In the genomic region with DNA sequence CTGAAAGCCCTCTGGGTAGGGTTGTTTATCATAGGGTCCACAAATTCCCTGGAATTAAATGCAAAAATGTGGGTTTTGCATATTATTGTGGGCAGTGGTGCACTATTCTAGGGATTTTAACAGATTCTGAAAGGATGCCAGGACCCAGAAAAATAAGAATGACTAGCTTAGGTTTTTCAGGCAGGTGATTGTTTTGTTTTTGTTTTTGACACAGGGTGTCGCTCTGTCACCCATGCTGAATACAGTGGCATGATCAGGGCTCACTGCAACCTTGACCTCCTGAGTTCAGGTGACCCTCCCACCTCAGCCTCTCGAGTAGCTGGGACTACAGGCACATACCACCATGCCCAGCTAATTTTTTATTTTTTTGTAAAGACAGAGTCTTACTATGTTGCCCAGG, we compare ENCODE assay signal across 12 cellular contexts. TPM values are rescaled to one million over a fixed set of nuclear protein-coding genes. Genes with fewer than 3 reads are reported as not detected.
DNase-seq lines count a peak whose midpoint lies in the region; ATAC-seq, FAIRE-seq and TF ChIP-seq lines count a peak whose summit lies in the region.
"Had no signal": no experiment of that assay in that cellular context is flagged by ENCODE, and none has a peak within 500 bp of the region (broad histone marks: within the 10 kb centered on the region; RNA-seq: fewer than 3 reads in every experiment).

No MANE protein-coding gene starts in this region.

- no TSS peak for BruUV-seq in HCT116 (replicated peaks; lab: Mats Ljungman, UMichigan)

- H3K4me3 ChIP-seq in HCT116 (replicated peaks in 1 of 2; ENCODE audit: low read depth in 1 of 2, low read length in 2 of 2) (0 out of 4 replicates have a peak overlapping the region, but pooled peaks of 1 of the 2 experiments have one; percentile 32), astrocyte (ENCODE audit: insufficient read depth, low read depth, low read length) (no peak overlapping the region), left lung (no peak overlapping the region), stomach (no peak overlapping the region), BE2C (ENCODE audit: low read depth, low read length) (no peak overlapping the region)

- H3K27me3 ChIP-seq in HCT116 (ENCODE audit: insufficient read depth, low read length) = no peaks in the 10 kb centered on the region
- H3K27me3 ChIP-seq in astrocyte (ENCODE audit: insufficient read depth, low read length) = no peaks in the 10 kb centered on the region
- H3K27me3 ChIP-seq in left lung = no peaks in the 10 kb centered on the region
- H3K27me3 ChIP-seq in stomach = no peaks in the 10 kb centered on the region
- no peaks in the 10 kb centered on the region for H3K27me3 ChIP-seq in BE2C

- DNase-seq in HCT116 (ENCODE audit: low read depth, low spot score) = no peak
- no peak for DNase-seq in astrocyte (ENCODE audit: low read depth)
- no peak for DNase-seq in left lung
- DNase-seq in stomach = no peak
- DNase-seq in activated gamma-delta T cell (lab: John Stamatoyannopoulos, UW) = no peak
- DNase-seq in BE2C = no peak
- no peak for DNase-seq in activated CD4-positive, alpha-beta T cell treated with anti-CD3 and anti-CD28 coated beads for 36 hours
- DNase-seq: NCI-H524 treated with DMSO at 0.1 percent for 48 hours; stimulated activated CD4-positive, alpha-beta T cell treated with anti-CD3 and anti-CD28 coated beads, Interleukin-1b, Interleukin-23, amount 100 ng/mL, for 48 hours had no signal

- no peaks in the 10 kb centered on the region for H3K9me2 ChIP-seq in HCT116 (ENCODE audit: insufficient read depth)

- H3K4me1 ChIP-seq in HCT116 (ENCODE audit: control insufficient read depth in 1 of 2, insufficient read depth in 2 of 2, low read length in 2 of 2) (peaks cover 16 to 23% of the 10 kb centered on the region in 2 experiments), astrocyte (ENCODE audit: insufficient read depth, low read length) (peaks cover 34% of the 10 kb centered on the region), left lung (peaks cover 0 to 11% of the 10 kb centered on the region in 2 donors), stomach (peaks cover 9 to 30% (median 11%) of the 10 kb centered on the region in 4 donors), BE2C (peaks cover 23% of the 10 kb centered on the region)

- intact Hi-C loops in HCT116 (cut with micrococcal nuclease) = no loop called here
- intact Hi-C loops in left lung (cut with DNase I) = no loop called here
- intact Hi-C loops in stomach (cut with DNase I; ENCODE audit: low total_unique reads) = no loop called here
- intact Hi-C loops in activated CD4-positive, alpha-beta T cell treated with anti-CD3 and anti-CD28 coated beads for 36 hours (cut with DNase I, micrococcal nuclease) = no loop called here

- H3K27ac Mint-ChIP-seq in astrocyte (ENCODE audit: unreplicated experiment) = peak overlapping the region; percentile 96
- H3K27ac Mint-ChIP-seq in activated CD4-positive, alpha-beta T cell treated with anti-CD3 and anti-CD28 coated beads for 36 hours = no peak overlapping the region

- TF ChIP-seq POLR2A in HCT116 (IDR thresholded peaks at IDR 0.05; ENCODE audit: borderline replicate concordance, extremely low read depth, insufficient read depth, insufficient read length) = no peak
- TF ChIP-seq POLR2A in stomach (IDR thresholded peaks at IDR 0.05) = no peak

- H3K4me3 Mint-ChIP-seq in astrocyte (ENCODE audit: unreplicated experiment) = peak overlapping the region; percentile 36
- H3K4me3 Mint-ChIP-seq in activated CD4-positive, alpha-beta T cell treated with anti-CD3 and anti-CD28 coated beads for 36 hours = no peak overlapping the region

- H3K9me3 ChIP-seq in HCT116 (ENCODE audit: control insufficient read depth in 1 of 2, insufficient read depth in 1 of 2, low read depth in 1 of 2, low read length in 2 of 2) = no peaks in the 10 kb centered on the region
- H3K9me3 ChIP-seq in astrocyte (ENCODE audit: insufficient read depth, low read depth, low read length) = no peaks in the 10 kb centered on the region
- H3K9me3 ChIP-seq in left lung = no peaks in the 10 kb centered on the region
- H3K9me3 ChIP-seq in stomach = no peaks in the 10 kb centered on the region
- H3K9me3 ChIP-seq in BE2C = no peaks in the 10 kb centered on the region

- peaks cover 8% of the 10 kb centered on the region for H3K36me3 Mint-ChIP-seq in astrocyte (ENCODE audit: low read depth, unreplicated experiment)
- H3K36me3 Mint-ChIP-seq in activated CD4-positive, alpha-beta T cell treated with anti-CD3 and anti-CD28 coated beads for 36 hours (ENCODE audit: low read depth) = peaks cover 40% of the 10 kb centered on the region

- H3K9ac ChIP-seq in HCT116 (ENCODE audit: low read length) = peak overlapping the region; percentile 48
- H3K9ac ChIP-seq in astrocyte (ENCODE audit: low read length) = peak overlapping the region; percentile 61

- no peaks in the 10 kb centered on the region for H3K36me3 ChIP-seq in HCT116 (ENCODE audit: control insufficient read depth in 1 of 2, insufficient read depth in 2 of 2, low read length in 2 of 2)
- no peaks in the 10 kb centered on the region for H3K36me3 ChIP-seq in astrocyte (ENCODE audit: insufficient read depth, low read length)
- peaks cover 0 to 4% of the 10 kb centered on the region in 2 donors for H3K36me3 ChIP-seq in left lung
- peaks cover 0 to 44% (median 18%) of the 10 kb centered on the region in 4 donors for H3K36me3 ChIP-seq in stomach
- peaks cover under 1% of the 10 kb centered on the region for H3K36me3 ChIP-seq in BE2C

- no peak for FAIRE-seq in astrocyte (lab: Jason Lieb, UNC)
- FAIRE-seq: GM12892 had no signal

- TF ChIP-seq EP300 in stomach (IDR thresholded peaks at IDR 0.05) = no peak

- H3K27ac ChIP-seq in HCT116 (ENCODE audit: low read depth, low read length) = peak overlapping the region; percentile 81
- H3K27ac ChIP-seq in astrocyte (ENCODE audit: low read depth, low read length) = peak overlapping the region; percentile 83
- H3K27ac ChIP-seq in left lung = peak overlapping the region; percentile 34 to 58
- peak overlapping the region in 4 of 5 donors; percentile 52 to 75 (median 58) for H3K27ac ChIP-seq in stomach

- ATAC-seq in HCT116 = peak; percentile 7
- no peak for ATAC-seq in left lung
- ATAC-seq in GM21360 (IDR thresholded peaks at IDR 0.05; ENCODE audit: unreplicated experiment) = no peak
- ATAC-seq in activated CD4-positive, alpha-beta T cell treated with anti-CD3 and anti-CD28 coated beads for 36 hours = no peak

- RAD21 ChIA-PET in HCT116 (lab: Charles Lee; ENCODE audit: low non-redundant PET in 1 of 2, low total read pairs in 2 of 2, uncharacterized antibody in 2 of 2, unreplicated experiment in 2 of 2) = interaction anchor here in 1 of 2 experiments (0.9 kb wide), 1 partner anchor 452 kb away, joined by 3 read pairs; no protein-coding TSS in a partner anchor

- WGBS in stomach, 5 donors = 67 to 81% (median 79%) methylated on average over 2 of the region's 2 CpGs

- H3K4me2 ChIP-seq in HCT116 (ENCODE audit: low read length) (peak overlapping the region; percentile 58), astrocyte (ENCODE audit: low read length) (peak overlapping the region; percentile 71)

- H3K9me3 Mint-ChIP-seq in astrocyte (ENCODE audit: unreplicated experiment) = no peaks in the 10 kb centered on the region
- no peaks in the 10 kb centered on the region for H3K9me3 Mint-ChIP-seq in activated CD4-positive, alpha-beta T cell treated with anti-CD3 and anti-CD28 coated beads for 36 hours (ENCODE audit: low read depth)

- H4K20me1 ChIP-seq in HCT116 (ENCODE audit: insufficient read depth) (no peaks in the 10 kb centered on the region), astrocyte (ENCODE audit: insufficient read depth, low read length) (no peaks in the 10 kb centered on the region)

- no peak overlapping the region for H2AFZ ChIP-seq in HCT116 (ENCODE audit: low read depth, low read length, poor library complexity, severe bottlenecking)
- H2AFZ ChIP-seq in astrocyte (ENCODE audit: low read depth, low read length) = peak overlapping the region; percentile 44

- H3K27me3 Mint-ChIP-seq in astrocyte (ENCODE audit: low read depth, unreplicated experiment) = no peaks in the 10 kb centered on the region
- H3K27me3 Mint-ChIP-seq in activated CD4-positive, alpha-beta T cell treated with anti-CD3 and anti-CD28 coated beads for 36 hours = no peaks in the 10 kb centered on the region

- CTCF ChIA-PET in HCT116 (lab: Charles Lee) = interaction anchor here (1.0 to 1.1 kb wide), 4 partner anchors 31 to 452 kb away, joined by 3 to 5 read pairs (median 3); no protein-coding TSS in a partner anchor
- CTCF ChIA-PET in activated CD4-positive, alpha-beta T cell treated with anti-CD3 and anti-CD28 coated beads for 36 hours (lab: Charles Lee) = no interaction called here

- no peak for TF ChIP-seq CTCF in HCT116 (IDR thresholded peaks at IDR 0.05 in 2 of 3, conservative IDR thresholded peaks at IDR 0.05 in 1 of 3; ENCODE audit: borderline replicate concordance in 1 of 3, insufficient read depth in 1 of 3, low read depth in 2 of 3, low read length in 2 of 3)
- no peak for TF ChIP-seq CTCF in astrocyte (IDR thresholded peaks at IDR 0.05; ENCODE audit: insufficient read depth, low read depth, low read length)
- no peak for TF ChIP-seq CTCF in left lung (IDR thresholded peaks at IDR 0.05)
- TF ChIP-seq CTCF in stomach (IDR thresholded peaks at IDR 0.05) = no peak
- no peak for TF ChIP-seq CTCF in BE2C (IDR thresholded peaks at IDR 0.05; ENCODE audit: low read depth, low read length)

- no peaks in the 10 kb centered on the region for H3K79me2 ChIP-seq in HCT116 (ENCODE audit: insufficient read depth, low read length)
- no peaks in the 10 kb centered on the region for H3K79me2 ChIP-seq in astrocyte (ENCODE audit: insufficient read depth, low read length)

- TF ChIP-seq RAD21 in HCT116 (IDR thresholded peaks at IDR 0.05; ENCODE audit: low read depth) = peak; percentile 18; the same call in 1 of the 2 replicates

- H3K4me1 Mint-ChIP-seq in astrocyte (ENCODE audit: low read depth, unreplicated experiment) = peaks cover 42% of the 10 kb centered on the region
- peaks cover 67% of the 10 kb centered on the region for H3K4me1 Mint-ChIP-seq in activated CD4-positive, alpha-beta T cell treated with anti-CD3 and anti-CD28 coated beads for 36 hours

- POLR2A ChIA-PET in HCT116 (lab: Charles Lee) = interaction anchor here (0.8 to 1.7 kb wide), 4 partner anchors 9 to 19 kb away, joined by 3 to 6 read pairs (median 4); a partner anchor contains a TSS
- POLR2A ChIA-PET in activated CD4-positive, alpha-beta T cell treated with anti-CD3 and anti-CD28 coated beads for 36 hours (lab: Charles Lee) = interaction anchor here (1.7 kb wide), 1 partner anchor 14 kb away, joined by 9 read pairs; no protein-coding TSS in a partner anchor

RNA-seq across cellular contexts. Expression of a gene that starts 19.2 kb away (rescaled TPM):
- total RNA-seq in HCT116 (2021; ENCODE audit: unreplicated experiment) = 16.4 TPM
- 8.8 and 11.0 TPM in 2 replicates for polyA plus RNA-seq in HCT116 (2012)
- 9.9 and 13.8 TPM in 2 replicates for total RNA-seq in astrocyte
- total RNA-seq in left lung = 10 to 100 TPM in 1 of 2 donors, 1 to 10 TPM in 1; 7.6 to 21.8 TPM
- 100 to 1,000 TPM in 1 of 5 donors, 10 to 100 TPM in 3, 1 to 10 TPM in 1; 4.1 to 155 (median 40.4) TPM for total RNA-seq in stomach
- polyA plus RNA-seq in stomach = 10 to 100 TPM in 1 of 3 donors, 1 to 10 TPM in 2; 3.4 to 11.8 (median 7.7) TPM
- 5.9 TPM for polyA plus RNA-seq in BE2C (2012; ENCODE audit: insufficient read depth, insufficient read length, low read depth)
- total RNA-seq in activated CD4-positive, alpha-beta T cell treated with anti-CD3 and anti-CD28 coated beads for 36 hours = 10 to 100 TPM; 11.7 to 12.0 TPM

RNA-seq across cellular contexts. Expression of a gene that starts 25.5 kb away (rescaled TPM):
- total RNA-seq in HCT116 (2021; ENCODE audit: unreplicated experiment) (not detected), astrocyte (not detected in 2 replicates), left lung (not detected), stomach (not detected)
- not detected in 2 replicates for polyA plus RNA-seq in HCT116 (2012)
- not detected for polyA plus RNA-seq in stomach
- not detected for polyA plus RNA-seq in BE2C (2012; ENCODE audit: insufficient read depth, insufficient read length, low read depth)
- total RNA-seq in activated CD4-positive, alpha-beta T cell treated with anti-CD3 and anti-CD28 coated beads for 36 hours = under 1 TPM in 1 of 2 experiments, not detected in 1; 0.18 TPM
- total RNA-seq: activated CD8-positive, alpha-beta memory T cell treated with anti-CD3 and anti-CD28 coated beads for 36 hours had no signal

RNA-seq across cellular contexts. Expression of a gene that starts 48.0 kb away (rescaled TPM):
- total RNA-seq in HCT116 (2021; ENCODE audit: unreplicated experiment) = 0.22 TPM
- polyA plus RNA-seq in HCT116 (2012) = not detected in 2 replicates
- total RNA-seq in astrocyte = not detected in 2 replicates
- 10 to 100 TPM; 15.5 to 46.0 TPM for total RNA-seq in left lung
- 10 to 100 TPM in 3 of 5 donors, 1 to 10 TPM in 2; 3.5 to 33.0 (median 14.6) TPM for total RNA-seq in stomach
- polyA plus RNA-seq in stomach = 1 to 10 TPM; 2.2 to 4.4 (median 3.4) TPM
- polyA plus RNA-seq in BE2C (2012; ENCODE audit: insufficient read depth, insufficient read length, low read depth) = not detected
- total RNA-seq in activated CD4-positive, alpha-beta T cell treated with anti-CD3 and anti-CD28 coated beads for 36 hours = 10 to 100 TPM; 39.9 to 48.8 TPM

RNA-seq across cellular contexts. Expression of a gene that starts 52.6 kb away (rescaled TPM):
- total RNA-seq in HCT116 (2021; ENCODE audit: unreplicated experiment) = 1.4 TPM
- polyA plus RNA-seq in HCT116 (2012) = 0.40 and 0.75 TPM in 2 replicates
- total RNA-seq in astrocyte = 5.1 and 5.5 TPM in 2 replicates
- total RNA-seq in left lung = 1 to 10 TPM; 1.7 to 3.9 TPM
- 1 to 10 TPM in 3 of 5 donors, under 1 TPM in 2; 0.29 to 9.7 (median 1.8) TPM for total RNA-seq in stomach
- 1 to 10 TPM in 1 of 3 donors, under 1 TPM in 2; 0.35 to 1.1 (median 0.87) TPM for polyA plus RNA-seq in stomach
- polyA plus RNA-seq in BE2C (2012; ENCODE audit: insufficient read depth, insufficient read length, low read depth) = 12.2 TPM
- 1 to 10 TPM; 1.7 to 2.0 TPM for total RNA-seq in activated CD4-positive, alpha-beta T cell treated with anti-CD3 and anti-CD28 coated beads for 36 hours
